8 cellular contexts compared by ENCODE assay signal in genomic region chr17:57861000-57861736, GRCh38. TPM values are rescaled to one million over a fixed set of nuclear protein-coding genes. Genes with fewer than 3 reads are reported as not detected.
A peak's percentile ranks its signal among the peaks of the same experiment; 100 is the strongest.
DNase-seq lines count a peak whose midpoint lies in the region; ATAC-seq lines count a peak whose summit lies in the region.

No MANE protein-coding gene starts in this region.

- H3K4me3 ChIP-seq in esophagus (ENCODE audit: low read depth in 1 of 2, low read length in 2 of 2) = peak overlapping the region; percentile 26 to 40
- peak overlapping the region; percentile 51 to 62 for H3K4me3 ChIP-seq in muscle layer of duodenum (ENCODE audit: low read depth in 1 of 2, low read length in 2 of 2)

- H3K4me1 ChIP-seq in esophagus (ENCODE audit: control insufficient read depth in 2 of 2, insufficient read depth in 2 of 2, low read length in 1 of 2) (peaks cover 6 to 17% of the 10 kb centered on the region in 2 donors), muscle layer of duodenum (ENCODE audit: control insufficient read depth in 1 of 2, insufficient read depth in 2 of 2, low read length in 2 of 2) (peaks cover 5 to 48% of the 10 kb centered on the region in 2 donors)

- H3K36me3 ChIP-seq in esophagus (ENCODE audit: control insufficient read depth in 2 of 2, insufficient read depth in 2 of 2, low read length in 1 of 2) = peaks cover 0 to 3% of the 10 kb centered on the region in 2 donors
- H3K36me3 ChIP-seq in muscle layer of duodenum (ENCODE audit: control insufficient read depth in 1 of 2, insufficient read depth in 2 of 2, low read length in 2 of 2) = peaks cover 0 to 16% of the 10 kb centered on the region in 2 donors

- ATAC-seq in HG03460 (IDR thresholded peaks at IDR 0.05; ENCODE audit: unreplicated experiment) = no peak

- peak overlapping the region; percentile 82 to 89 for H3K27ac ChIP-seq in esophagus (ENCODE audit: low read depth in 2 of 2, low read length in 1 of 2)
- peak overlapping the region; percentile 74 for H3K27ac ChIP-seq in muscle layer of duodenum (ENCODE audit: low read length)

- DNase-seq in DMS53 (lab: John Stamatoyannopoulos, UW) (peak; percentile 78), LoVo (ENCODE audit: low spot score) (peak; percentile 82), NCI-H2227 (lab: John Stamatoyannopoulos, UW; ENCODE audit: unreplicated experiment) (no peak)
- peak; percentile 27 to 38 for DNase-seq in activated CD4-positive, alpha-beta T cell treated with anti-CD3 and anti-CD28 coated beads, Interleukin-2, amount 50 U/mL, for 48 hours
- DNase-seq in effector CD8-positive, alpha-beta T cell (lab: John Stamatoyannopoulos, UW) = no peak

- H3K9me3 ChIP-seq in esophagus (ENCODE audit: control insufficient read depth in 2 of 2, insufficient read depth in 1 of 2, low read depth in 1 of 2, low read length in 1 of 2) (no peaks in the 10 kb centered on the region), muscle layer of duodenum (ENCODE audit: control insufficient read depth in 1 of 2, low read length in 2 of 2) (no peaks in the 10 kb centered on the region)

- H3K27me3 ChIP-seq in esophagus (ENCODE audit: control insufficient read depth in 1 of 2, insufficient read depth in 2 of 2, low read length in 2 of 2) (no peaks in the 10 kb centered on the region), muscle layer of duodenum (ENCODE audit: low read depth, low read length) (no peaks in the 10 kb centered on the region)

- WGBS in esophagus, 2 donors = 1% methylated on average over 27 to 28 of the region's 28 CpGs

RNA-seq across cellular contexts. Expression of gene MRPS23, which starts 11.3 kb away (rescaled TPM):
- 10 to 100 TPM in 1 of 2 donors, 1 to 10 TPM in 1; 6.5 to 29.2 TPM for polyA plus RNA-seq in esophagus

Comparison
In these comparisons a context has a peak if more than half of its experiments do, and no peak if none do; other contexts are left out.
1. DNase-seq: peak in DMS53 (single experiment), LoVo (single experiment) and activated CD4-positive, alpha-beta T cell treated with anti-CD3 and anti-CD28 coated beads, Interleukin-2, amount 50 U/mL, for 48 hours (2 of 2); none in effector CD8-positive, alpha-beta T cell (single experiment) and NCI-H2227 (single experiment).